In genomic region chr12:16012086-16012485, GRCh38 we compare ENCODE assay signal across 14 cellular contexts.
DNase-seq lines count a peak whose midpoint lies in the region; ATAC-seq and TF ChIP-seq lines count a peak whose summit lies in the region.
"Had no signal": no experiment of that assay in that cellular context is flagged by ENCODE, and none has a peak within 500 bp of the region (broad histone marks: within the 10 kb centered on the region; RNA-seq: fewer than 3 reads in every experiment).

No MANE protein-coding gene starts in this region.

- H4K91ac ChIP-seq in mesenchymal stem cell (ENCODE audit: low read length) = no peak overlapping the region

- intact Hi-C loops in Right ventricle myocardium inferior (cut with DNase I) (no loop called here), cardiac septum (cut with DNase I) (no loop called here), esophagus muscularis mucosa (cut with DNase I) (no loop called here), uterus (cut with DNase I; ENCODE audit: low total_unique reads) (no loop called here)

- H3K4me1 ChIP-seq in esophagus muscularis mucosa (peaks cover 8 to 17% (median 14%) of the 10 kb centered on the region in 4 donors), mesenchymal stem cell (ENCODE audit: control insufficient read depth, insufficient read depth, low read depth, low read length) (no peaks in the 10 kb centered on the region), uterus (no peaks in the 10 kb centered on the region)

- no peak overlapping the region for H3K27ac Mint-ChIP-seq in stimulated activated naive B cell treated with anti-CD40 and anti-IgM and Interleukin-4, amounts not matched to agents 10 μg/mL and 1 μg/mL and 100 μg/mL, for 72 hours
- H3K27ac Mint-ChIP-seq: activated T-helper 1 cell treated with anti-CD3 and anti-CD28 coated beads, Interleukin-12 subunit alpha, Interleukin-12 subunit beta, Interleukin-2, Interleukin-4 antibody, amounts not matched to agents 30 ng/mL and 10 ng/mL and 1 ng/mL, durations not matched to agents 14 hours and 24 hours and 36 hours; dendritic cell treated with granulocyte-macrophage colony-stimulating factor and Interleukin-4, amounts not matched to agents 40 ng/mL and 50 ng/mL, for 4 days had no signal

- H3K23ac ChIP-seq in mesenchymal stem cell (ENCODE audit: low read length in 2 of 2) = no peak overlapping the region

- no peak overlapping the region for H2BK12ac ChIP-seq in mesenchymal stem cell (ENCODE audit: low read length in 2 of 2)

- no peak overlapping the region for H3K4me3 Mint-ChIP-seq in stimulated activated naive B cell treated with anti-CD40 and anti-IgM and Interleukin-4, amounts not matched to agents 10 μg/mL and 1 μg/mL and 100 μg/mL, for 72 hours
- H3K4me3 Mint-ChIP-seq: activated T-helper 1 cell treated with anti-CD3 and anti-CD28 coated beads, Interleukin-12 subunit alpha, Interleukin-12 subunit beta, Interleukin-2, Interleukin-4 antibody, amounts not matched to agents 30 ng/mL and 10 ng/mL and 1 ng/mL, durations not matched to agents 14 hours and 24 hours and 36 hours; dendritic cell treated with granulocyte-macrophage colony-stimulating factor and Interleukin-4, amounts not matched to agents 40 ng/mL and 50 ng/mL, for 4 days had no signal

- no peak overlapping the region for H4K8ac ChIP-seq in mesenchymal stem cell (ENCODE audit: low read length)

- TF ChIP-seq POLR2A in esophagus muscularis mucosa (IDR thresholded peaks at IDR 0.05; ENCODE audit: low read depth) = no peak
- TF ChIP-seq POLR2A in uterus (IDR thresholded peaks at IDR 0.05) = no peak

- no peak for TF ChIP-seq EP300 in esophagus muscularis mucosa (IDR thresholded peaks at IDR 0.05)

- H3K9ac ChIP-seq in mesenchymal stem cell (ENCODE audit: low read length) = peak overlapping the region; percentile 48

- H2BK5ac ChIP-seq in mesenchymal stem cell (ENCODE audit: low read depth, low read length, poor library complexity, severe bottlenecking) = no peak overlapping the region

- H2AK5ac ChIP-seq in mesenchymal stem cell (ENCODE audit: low read length, severe bottlenecking) = no peak overlapping the region

- peaks cover 42 to 68% of the 10 kb centered on the region in 2 donors for H3K36me3 Mint-ChIP-seq in stimulated activated naive B cell treated with anti-CD40 and anti-IgM and Interleukin-4, amounts not matched to agents 10 μg/mL and 1 μg/mL and 100 μg/mL, for 72 hours

- ATAC-seq in Right ventricle myocardium inferior = peak; percentile 90
- ATAC-seq in stimulated activated naive B cell treated with anti-CD40 and anti-IgM and Interleukin-4, amounts not matched to agents 10 μg/mL and 1 μg/mL and 100 μg/mL, for 72 hours (replicated peaks) = no peak

- no peak overlapping the region for H2BK15ac ChIP-seq in mesenchymal stem cell (ENCODE audit: low read depth, poor library complexity, severe bottlenecking)

- H3K4ac ChIP-seq in mesenchymal stem cell (ENCODE audit: low read depth in 1 of 2, low read length in 2 of 2) = no peak overlapping the region

- H3K9me3 ChIP-seq in esophagus muscularis mucosa (no peaks in the 10 kb centered on the region), mesenchymal stem cell (ENCODE audit: control insufficient read depth, low read length) (peaks cover 5% of the 10 kb centered on the region), uterus (no peaks in the 10 kb centered on the region)

- H3K4me3 ChIP-seq in esophagus muscularis mucosa (peak overlapping the region in 1 of 4 donors; percentile 5), mesenchymal stem cell (ENCODE audit: insufficient read depth in 1 of 2, low read depth in 1 of 2, low read length in 2 of 2) (peak overlapping the region in 1 of 2 experiments; percentile 49), uterus (no peak overlapping the region)

- peaks cover 15% of the 10 kb centered on the region for H3K79me1 ChIP-seq in mesenchymal stem cell (replicated peaks; ENCODE audit: low read length, poor library complexity, severe bottlenecking)

- CTCF ChIA-PET in RWPE1 (lab: Yijun Ruan, JAX) = no interaction called here

- peaks cover 20 to 23% of the 10 kb centered on the region in 2 donors for H3K9me3 Mint-ChIP-seq in stimulated activated naive B cell treated with anti-CD40 and anti-IgM and Interleukin-4, amounts not matched to agents 10 μg/mL and 1 μg/mL and 100 μg/mL, for 72 hours

- H3K27me3 ChIP-seq in esophagus muscularis mucosa = no peaks in the 10 kb centered on the region
- H3K27me3 ChIP-seq in mesenchymal stem cell (ENCODE audit: control insufficient read depth in 1 of 2, insufficient read depth in 1 of 2, low read length in 2 of 2) = no peaks in the 10 kb centered on the region
- no peaks in the 10 kb centered on the region for H3K27me3 ChIP-seq in uterus
- H3K27me3 ChIP-seq: neutrophil had no signal

- no peaks in the 10 kb centered on the region for H3K27me3 Mint-ChIP-seq in stimulated activated naive B cell treated with anti-CD40 and anti-IgM and Interleukin-4, amounts not matched to agents 10 μg/mL and 1 μg/mL and 100 μg/mL, for 72 hours
- H3K27me3 Mint-ChIP-seq: dendritic cell treated with granulocyte-macrophage colony-stimulating factor and Interleukin-4, amounts not matched to agents 40 ng/mL and 50 ng/mL, for 4 days had no signal

- no peak overlapping the region for H2BK120ac ChIP-seq in mesenchymal stem cell (ENCODE audit: low read depth, low read length)

- POLR2A ChIA-PET in RWPE1 (lab: Yijun Ruan, JAX; ENCODE audit: low non-redundant PET) = no interaction called here

- no peak overlapping the region for H3K18ac ChIP-seq in mesenchymal stem cell (ENCODE audit: low read depth in 1 of 2, low read length in 2 of 2)

- H3K27ac ChIP-seq in esophagus muscularis mucosa (replicated peaks in 1 of 4) (peak overlapping the region; percentile 39 to 67 (median 52)), mesenchymal stem cell (ENCODE audit: low read length, poor library complexity, severe bottlenecking) (no peak overlapping the region), uterus (peak overlapping the region; percentile 20 to 41), RWPE1 (no peak overlapping the region)
- H3K27ac ChIP-seq: neutrophil had no signal

- TF ChIP-seq CTCF in esophagus muscularis mucosa (IDR thresholded peaks at IDR 0.05) (no peak), uterus (IDR thresholded peaks at IDR 0.05) (no peak), RWPE1 (conservative IDR thresholded peaks at IDR 0.05; ENCODE audit: low read depth) (no peak)

- H3K4me2 ChIP-seq in mesenchymal stem cell (ENCODE audit: low read length, poor library complexity, severe bottlenecking) = no peak overlapping the region

- H2AFZ ChIP-seq in mesenchymal stem cell (ENCODE audit: low read depth, low read length) = no peak overlapping the region

- H3K36me3 ChIP-seq in esophagus muscularis mucosa (peaks cover 0 to 16% (median 0%) of the 10 kb centered on the region in 4 donors), mesenchymal stem cell (ENCODE audit: control insufficient read depth in 1 of 2, insufficient read depth in 2 of 2, low read depth in 1 of 2, low read length in 2 of 2) (peaks cover 8 to 27% of the 10 kb centered on the region in 2 experiments), uterus (no peaks in the 10 kb centered on the region)
- H3K36me3 ChIP-seq: neutrophil had no signal

- DNase-seq in Right ventricle myocardium inferior (ENCODE audit: missing footprints) (peak; percentile 78), cardiac septum (ENCODE audit: low spot score) (no peak), esophagus muscularis mucosa (ENCODE audit: extremely low spot score) (no peak), mesenchymal stem cell (peak; percentile 67), uterus (peak; percentile 28 to 63), DMS153 treated with DMSO at 0.1 percent for 48 hours (lab: John Stamatoyannopoulos, UW; ENCODE audit: unreplicated experiment) (no peak), RWPE1 (ENCODE audit: low spot score) (no peak)
- DNase-seq in stimulated activated naive B cell treated with anti-CD40 and anti-IgM and Interleukin-4, amounts not matched to agents 10 μg/mL and 1 μg/mL and 100 μg/mL, for 72 hours = no peak
- DNase-seq: 8988T; activated CD4-positive, alpha-beta T cell treated with anti-CD3 and anti-CD28 coated beads for 1 hour; NCI-H345 had no signal

- H3K14ac ChIP-seq in mesenchymal stem cell (ENCODE audit: low read length in 2 of 2) = no peak overlapping the region

- H3K4me1 Mint-ChIP-seq in stimulated activated naive B cell treated with anti-CD40 and anti-IgM and Interleukin-4, amounts not matched to agents 10 μg/mL and 1 μg/mL and 100 μg/mL, for 72 hours = peaks cover 0 to 1% of the 10 kb centered on the region in 2 donors

Comparison
In these comparisons a context has a peak if more than half of its experiments do, and no peak if none do; other contexts are left out.
1. DNase-seq: peak in Right ventricle myocardium inferior (single experiment), mesenchymal stem cell (single experiment) and uterus (2 of 2); none in cardiac septum (single experiment), esophagus muscularis mucosa (single experiment), DMS153 treated with DMSO at 0.1 percent for 48 hours (single experiment), stimulated activated naive B cell treated with anti-CD40 and anti-IgM and Interleukin-4, amounts not matched to agents 10 μg/mL and 1 μg/mL and 100 μg/mL, for 72 hours (single experiment) and RWPE1 (single experiment).
2. H3K27ac ChIP-seq: peak in esophagus muscularis mucosa (4 of 4) and uterus (2 of 2); none in mesenchymal stem cell (single experiment) and RWPE1 (single experiment).